ENCODE assay signal across 1 cellular context in the genomic region with DNA sequence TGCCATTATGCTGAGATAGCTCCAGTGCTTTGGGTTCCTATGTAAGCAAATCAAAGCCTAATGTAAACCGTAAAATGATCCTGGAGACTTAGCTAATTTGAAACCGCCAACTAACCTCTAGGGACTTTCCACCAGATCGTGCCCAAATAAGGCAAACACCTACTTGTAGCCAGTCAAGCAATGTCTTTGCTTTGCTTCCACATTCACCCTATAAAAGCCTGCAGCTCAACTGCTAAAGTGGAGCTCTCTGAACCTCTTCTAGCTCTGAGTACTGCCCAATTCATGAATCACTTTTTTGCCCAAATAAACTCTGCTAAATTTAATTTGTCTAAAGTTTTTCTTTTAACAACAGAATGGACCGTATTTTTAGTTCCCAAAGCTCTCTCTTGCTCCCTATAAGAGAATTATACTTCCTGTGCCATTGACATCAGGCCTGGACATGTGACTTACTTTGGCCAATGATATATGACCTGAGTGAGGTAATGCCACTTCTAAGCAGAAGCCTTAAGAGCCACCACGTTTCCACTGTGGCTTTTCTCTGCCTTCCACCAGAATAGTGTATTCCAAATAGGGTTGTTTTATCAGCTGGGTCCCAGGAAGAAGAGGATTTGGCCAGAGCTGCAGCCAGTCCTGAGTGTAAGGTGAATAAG.
TF ChIP-seq lines count a peak whose summit lies in the region.

No MANE protein-coding gene starts in this region.

TF ChIP-seq in GM23338, 12 proteins besides CTCF, POLR2A, EP300 and RAD21 (continued from another document):
- TF ChIP-seq, protein P1, sequence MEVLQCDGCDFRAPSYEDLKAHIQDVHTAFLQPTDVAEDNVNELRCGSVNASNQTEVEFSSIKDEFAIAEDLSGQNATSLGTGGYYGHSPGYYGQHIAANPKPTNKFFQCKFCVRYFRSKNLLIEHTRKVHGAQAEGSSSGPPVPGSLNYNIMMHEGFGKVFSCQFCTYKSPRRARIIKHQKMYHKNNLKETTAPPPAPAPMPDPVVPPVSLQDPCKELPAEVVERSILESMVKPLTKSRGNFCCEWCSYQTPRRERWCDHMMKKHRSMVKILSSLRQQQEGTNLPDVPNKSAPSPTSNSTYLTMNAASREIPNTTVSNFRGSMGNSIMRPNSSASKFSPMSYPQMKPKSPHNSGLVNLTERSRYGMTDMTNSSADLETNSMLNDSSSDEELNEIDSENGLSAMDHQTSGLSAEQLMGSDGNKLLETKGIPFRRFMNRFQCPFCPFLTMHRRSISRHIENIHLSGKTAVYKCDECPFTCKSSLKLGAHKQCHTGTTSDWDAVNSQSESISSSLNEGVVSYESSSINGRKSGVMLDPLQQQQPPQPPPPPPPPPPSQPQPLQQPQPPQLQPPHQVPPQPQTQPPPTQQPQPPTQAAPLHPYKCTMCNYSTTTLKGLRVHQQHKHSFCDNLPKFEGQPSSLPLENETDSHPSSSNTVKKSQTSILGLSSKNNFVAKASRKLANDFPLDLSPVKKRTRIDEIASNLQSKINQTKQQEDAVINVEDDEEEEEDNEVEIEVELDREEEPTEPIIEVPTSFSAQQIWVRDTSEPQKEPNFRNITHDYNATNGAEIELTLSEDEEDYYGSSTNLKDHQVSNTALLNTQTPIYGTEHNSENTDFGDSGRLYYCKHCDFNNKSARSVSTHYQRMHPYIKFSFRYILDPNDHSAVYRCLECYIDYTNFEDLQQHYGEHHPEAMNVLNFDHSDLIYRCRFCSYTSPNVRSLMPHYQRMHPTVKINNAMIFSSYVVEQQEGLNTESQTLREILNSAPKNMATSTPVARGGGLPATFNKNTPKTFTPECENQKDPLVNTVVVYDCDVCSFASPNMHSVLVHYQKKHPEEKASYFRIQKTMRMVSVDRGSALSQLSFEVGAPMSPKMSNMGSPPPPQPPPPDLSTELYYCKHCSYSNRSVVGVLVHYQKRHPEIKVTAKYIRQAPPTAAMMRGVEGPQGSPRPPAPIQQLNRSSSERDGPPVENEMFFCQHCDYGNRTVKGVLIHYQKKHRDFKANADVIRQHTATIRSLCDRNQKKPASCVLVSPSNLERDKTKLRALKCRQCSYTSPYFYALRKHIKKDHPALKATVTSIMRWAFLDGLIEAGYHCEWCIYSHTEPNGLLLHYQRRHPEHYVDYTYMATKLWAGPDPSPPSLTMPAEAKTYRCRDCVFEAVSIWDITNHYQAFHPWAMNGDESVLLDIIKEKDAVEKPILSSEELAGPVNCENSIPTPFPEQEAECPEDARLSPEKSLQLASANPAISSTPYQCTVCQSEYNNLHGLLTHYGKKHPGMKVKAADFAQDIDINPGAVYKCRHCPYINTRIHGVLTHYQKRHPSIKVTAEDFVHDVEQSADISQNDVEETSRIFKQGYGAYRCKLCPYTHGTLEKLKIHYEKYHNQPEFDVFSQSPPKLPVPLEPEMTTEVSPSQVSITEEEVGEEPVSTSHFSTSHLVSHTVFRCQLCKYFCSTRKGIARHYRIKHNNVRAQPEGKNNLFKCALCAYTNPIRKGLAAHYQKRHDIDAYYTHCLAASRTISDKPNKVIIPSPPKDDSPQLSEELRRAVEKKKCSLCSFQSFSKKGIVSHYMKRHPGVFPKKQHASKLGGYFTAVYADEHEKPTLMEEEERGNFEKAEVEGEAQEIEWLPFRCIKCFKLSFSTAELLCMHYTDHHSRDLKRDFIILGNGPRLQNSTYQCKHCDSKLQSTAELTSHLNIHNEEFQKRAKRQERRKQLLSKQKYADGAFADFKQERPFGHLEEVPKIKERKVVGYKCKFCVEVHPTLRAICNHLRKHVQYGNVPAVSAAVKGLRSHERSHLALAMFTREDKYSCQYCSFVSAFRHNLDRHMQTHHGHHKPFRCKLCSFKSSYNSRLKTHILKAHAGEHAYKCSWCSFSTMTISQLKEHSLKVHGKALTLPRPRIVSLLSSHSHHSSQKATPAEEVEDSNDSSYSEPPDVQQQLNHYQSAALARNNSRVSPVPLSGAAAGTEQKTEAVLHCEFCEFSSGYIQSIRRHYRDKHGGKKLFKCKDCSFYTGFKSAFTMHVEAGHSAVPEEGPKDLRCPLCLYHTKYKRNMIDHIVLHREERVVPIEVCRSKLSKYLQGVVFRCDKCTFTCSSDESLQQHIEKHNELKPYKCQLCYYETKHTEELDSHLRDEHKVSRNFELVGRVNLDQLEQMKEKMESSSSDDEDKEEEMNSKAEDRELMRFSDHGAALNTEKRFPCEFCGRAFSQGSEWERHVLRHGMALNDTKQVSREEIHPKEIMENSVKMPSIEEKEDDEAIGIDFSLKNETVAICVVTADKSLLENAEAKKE (CRISPR knock-in tag; IDR thresholded peaks at IDR 0.05), result no peak
- TF ChIP-seq, protein P2, sequence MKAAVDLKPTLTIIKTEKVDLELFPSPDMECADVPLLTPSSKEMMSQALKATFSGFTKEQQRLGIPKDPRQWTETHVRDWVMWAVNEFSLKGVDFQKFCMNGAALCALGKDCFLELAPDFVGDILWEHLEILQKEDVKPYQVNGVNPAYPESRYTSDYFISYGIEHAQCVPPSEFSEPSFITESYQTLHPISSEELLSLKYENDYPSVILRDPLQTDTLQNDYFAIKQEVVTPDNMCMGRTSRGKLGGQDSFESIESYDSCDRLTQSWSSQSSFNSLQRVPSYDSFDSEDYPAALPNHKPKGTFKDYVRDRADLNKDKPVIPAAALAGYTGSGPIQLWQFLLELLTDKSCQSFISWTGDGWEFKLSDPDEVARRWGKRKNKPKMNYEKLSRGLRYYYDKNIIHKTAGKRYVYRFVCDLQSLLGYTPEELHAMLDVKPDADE (IDR thresholded peaks at IDR 0.05), result no peak
- no peak for TF ChIP-seq CREB1 (CRISPR knock-in tag; IDR thresholded peaks at IDR 0.05; ENCODE audit: low read depth)
- no peak for TF ChIP-seq STAT1 (IDR thresholded peaks at IDR 0.05; ENCODE audit: unreplicated experiment)
- TF ChIP-seq, protein P3, sequence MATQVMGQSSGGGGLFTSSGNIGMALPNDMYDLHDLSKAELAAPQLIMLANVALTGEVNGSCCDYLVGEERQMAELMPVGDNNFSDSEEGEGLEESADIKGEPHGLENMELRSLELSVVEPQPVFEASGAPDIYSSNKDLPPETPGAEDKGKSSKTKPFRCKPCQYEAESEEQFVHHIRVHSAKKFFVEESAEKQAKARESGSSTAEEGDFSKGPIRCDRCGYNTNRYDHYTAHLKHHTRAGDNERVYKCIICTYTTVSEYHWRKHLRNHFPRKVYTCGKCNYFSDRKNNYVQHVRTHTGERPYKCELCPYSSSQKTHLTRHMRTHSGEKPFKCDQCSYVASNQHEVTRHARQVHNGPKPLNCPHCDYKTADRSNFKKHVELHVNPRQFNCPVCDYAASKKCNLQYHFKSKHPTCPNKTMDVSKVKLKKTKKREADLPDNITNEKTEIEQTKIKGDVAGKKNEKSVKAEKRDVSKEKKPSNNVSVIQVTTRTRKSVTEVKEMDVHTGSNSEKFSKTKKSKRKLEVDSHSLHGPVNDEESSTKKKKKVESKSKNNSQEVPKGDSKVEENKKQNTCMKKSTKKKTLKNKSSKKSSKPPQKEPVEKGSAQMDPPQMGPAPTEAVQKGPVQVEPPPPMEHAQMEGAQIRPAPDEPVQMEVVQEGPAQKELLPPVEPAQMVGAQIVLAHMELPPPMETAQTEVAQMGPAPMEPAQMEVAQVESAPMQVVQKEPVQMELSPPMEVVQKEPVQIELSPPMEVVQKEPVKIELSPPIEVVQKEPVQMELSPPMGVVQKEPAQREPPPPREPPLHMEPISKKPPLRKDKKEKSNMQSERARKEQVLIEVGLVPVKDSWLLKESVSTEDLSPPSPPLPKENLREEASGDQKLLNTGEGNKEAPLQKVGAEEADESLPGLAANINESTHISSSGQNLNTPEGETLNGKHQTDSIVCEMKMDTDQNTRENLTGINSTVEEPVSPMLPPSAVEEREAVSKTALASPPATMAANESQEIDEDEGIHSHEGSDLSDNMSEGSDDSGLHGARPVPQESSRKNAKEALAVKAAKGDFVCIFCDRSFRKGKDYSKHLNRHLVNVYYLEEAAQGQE (IDR thresholded peaks at IDR 0.05; ENCODE audit: unreplicated experiment), result no peak
- no peak for TF ChIP-seq POLR2AphosphoS5 (IDR thresholded peaks at IDR 0.05; ENCODE audit: low read depth)
- TF ChIP-seq ZNF331 (CRISPR knock-in tag; IDR thresholded peaks at IDR 0.05; ENCODE audit: low read depth), result no peak
- no peak for TF ChIP-seq JUNB (IDR thresholded peaks at IDR 0.05; ENCODE audit: unreplicated experiment)
